ENCODE assay signal across 9 cellular contexts in genomic region chr11:11391796-11392195, GRCh38. TPM values are rescaled to one million over a fixed set of nuclear protein-coding genes. Genes with fewer than 3 reads are reported as not detected.
A peak's percentile ranks its signal among the peaks of the same experiment; 100 is the strongest.
DNase-seq lines count a peak whose midpoint lies in the region; ATAC-seq and TF ChIP-seq lines count a peak whose summit lies in the region.
"Had no signal": no experiment of that assay in that cellular context is flagged by ENCODE, and none has a peak within 500 bp of the region (broad histone marks: within the 10 kb centered on the region; RNA-seq: fewer than 3 reads in every experiment).

No MANE protein-coding gene starts in this region.

- H3K4me3 ChIP-seq in epithelial cell of esophagus (ENCODE audit: low read length) (no peak overlapping the region), stomach (no peak overlapping the region)

- ATAC-seq in HG03520 (IDR thresholded peaks at IDR 0.05; ENCODE audit: unreplicated experiment) = no peak

- CTCF ChIA-PET in Calu3 (lab: Charles Lee) = interaction anchor here (1.0 kb wide), 2 partner anchors 230 to 458 kb away, joined by 3 read pairs; partner anchors contain the start of gene GALNT18

- H3K9me3 Mint-ChIP-seq in Calu3 (ENCODE audit: low read depth, unreplicated experiment) (no peaks in the 10 kb centered on the region), osteocyte (ENCODE audit: unreplicated experiment) (no peaks in the 10 kb centered on the region)
- no peaks in the 10 kb centered on the region for H3K9me3 Mint-ChIP-seq in activated T-cell treated with anti-CD3 and anti-CD28 coated beads, Interleukin-2, amount 50 U/mL, for 24 hours

- intact Hi-C loops in Calu3 (cut with micrococcal nuclease; ENCODE audit: unreplicated experiment) = loop anchor here (5.0 kb wide), 1 partner anchor 61 kb away; no protein-coding TSS in a partner anchor
- intact Hi-C loops in stomach (cut with DNase I; ENCODE audit: low total_unique reads) = no loop called here

- TF ChIP-seq CTCF in Calu3 (IDR thresholded peaks at IDR 0.05; ENCODE audit: unreplicated experiment) = no peak
- no peak for TF ChIP-seq CTCF in epithelial cell of esophagus (IDR thresholded peaks at IDR 0.05; ENCODE audit: insufficient read depth, low read depth, low read length, missing control alignments)
- no peak for TF ChIP-seq CTCF in osteocyte (IDR thresholded peaks at IDR 0.05)
- TF ChIP-seq CTCF in stomach (IDR thresholded peaks at IDR 0.05) = no peak

- no peaks in the 10 kb centered on the region for H3K36me3 ChIP-seq in stomach

- H3K9me3 ChIP-seq in stomach = no peaks in the 10 kb centered on the region

- H3K27ac ChIP-seq in caudate nucleus (ENCODE audit: low read depth, low read length) = no peak overlapping the region
- H3K27ac ChIP-seq in stomach = no peak overlapping the region

- H3K27me3 Mint-ChIP-seq in Calu3 (ENCODE audit: unreplicated experiment) = no peaks in the 10 kb centered on the region
- no peaks in the 10 kb centered on the region for H3K27me3 Mint-ChIP-seq in osteocyte (ENCODE audit: unreplicated experiment)
- H3K27me3 Mint-ChIP-seq in activated T-cell treated with anti-CD3 and anti-CD28 coated beads, Interleukin-2, amount 50 U/mL, for 24 hours = peaks cover 5% of the 10 kb centered on the region

- 53 to 75% (median 66%) methylated on average over 8 of the region's 8 CpGs for WGBS in stomach, 5 donors

- H3K4me1 Mint-ChIP-seq in Calu3 (ENCODE audit: low read depth, unreplicated experiment) (peaks cover 48% of the 10 kb centered on the region), osteocyte (ENCODE audit: unreplicated experiment) (peaks cover 16% of the 10 kb centered on the region)
- H3K4me1 Mint-ChIP-seq in activated T-cell treated with anti-CD3 and anti-CD28 coated beads, Interleukin-2, amount 50 U/mL, for 24 hours (ENCODE audit: low read depth) = no peaks in the 10 kb centered on the region

- no TSS peak for BruUV-seq in Calu3 (replicated peaks; lab: Mats Ljungman, UMichigan)

- no peak for TF ChIP-seq EP300 in stomach (IDR thresholded peaks at IDR 0.05)

- no peak for TF ChIP-seq POLR2A in stomach (IDR thresholded peaks at IDR 0.05)

- H3K4me1 ChIP-seq in stomach = peaks cover 0 to 9% (median 0%) of the 10 kb centered on the region in 4 donors

- no peaks in the 10 kb centered on the region for H3K36me3 Mint-ChIP-seq in Calu3 (ENCODE audit: insufficient read depth, unreplicated experiment)
- peaks cover 8% of the 10 kb centered on the region for H3K36me3 Mint-ChIP-seq in osteocyte (ENCODE audit: unreplicated experiment)
- H3K36me3 Mint-ChIP-seq in activated T-cell treated with anti-CD3 and anti-CD28 coated beads, Interleukin-2, amount 50 U/mL, for 24 hours (ENCODE audit: low read depth) = no peaks in the 10 kb centered on the region

- H3K4me3 Mint-ChIP-seq in Calu3 (ENCODE audit: low read depth, unreplicated experiment) = no peak overlapping the region
- no peak overlapping the region for H3K4me3 Mint-ChIP-seq in osteocyte (ENCODE audit: unreplicated experiment)
- H3K4me3 Mint-ChIP-seq in activated T-cell treated with anti-CD3 and anti-CD28 coated beads, Interleukin-2, amount 50 U/mL, for 24 hours = no peak overlapping the region

- H3K27ac Mint-ChIP-seq in Calu3 (ENCODE audit: unreplicated experiment) (peak overlapping the region; percentile 10), osteocyte (ENCODE audit: unreplicated experiment) (peak overlapping the region; percentile 73)
- no peak overlapping the region for H3K27ac Mint-ChIP-seq in activated T-cell treated with anti-CD3 and anti-CD28 coated beads, Interleukin-2, amount 50 U/mL, for 24 hours

- peak; percentile 60 for DNase-seq in Calu3
- DNase-seq in NCI-H446 treated with DMSO at 0.1 percent for 48 hours (lab: John Stamatoyannopoulos, UW) = peak; percentile 9
- peak; percentile 86 for DNase-seq in epithelial cell of esophagus (ENCODE audit: low read depth)
- DNase-seq in osteocyte (ENCODE audit: extremely low spot score, unreplicated experiment) = no peak
- DNase-seq in caudate nucleus (lab: John Stamatoyannopoulos, UW) = no peak
- DNase-seq in stomach = no peak
- no peak for DNase-seq in activated T-cell treated with anti-CD3 and anti-CD28 coated beads, Interleukin-2, amount 50 U/mL, for 24 hours
- DNase-seq: T-helper 1 cell had no signal

- no peaks in the 10 kb centered on the region for H3K27me3 ChIP-seq in stomach

RNA-seq across cellular contexts. Expression of gene CSNK2A3, which starts 38.7 kb away (rescaled TPM):
- 0.86 and 1.1 TPM in 2 replicates for total RNA-seq in Calu3 (2022)
- 1.0 and 2.1 TPM in 2 replicates for total RNA-seq in osteocyte
- 1 to 10 TPM in 1 of 5 donors, under 1 TPM in 1, not detected in 3; 0.73 to 1.2 TPM for total RNA-seq in stomach
- polyA plus RNA-seq in stomach = 1 to 10 TPM in 1 of 3 donors, under 1 TPM in 2; 0.23 to 1.2 (median 0.56) TPM

Comparison
In these comparisons a context has a peak if more than half of its experiments do, and no peak if none do; other contexts are left out.
1. DNase-seq: peak in Calu3 (single experiment), NCI-H446 treated with DMSO at 0.1 percent for 48 hours (single experiment) and epithelial cell of esophagus (single experiment); none in osteocyte (single experiment), caudate nucleus (0 of 61), stomach (single experiment) and activated T-cell treated with anti-CD3 and anti-CD28 coated beads, Interleukin-2, amount 50 U/mL, for 24 hours (single experiment).